8 cellular contexts compared by ENCODE assay signal in the genomic region with DNA sequence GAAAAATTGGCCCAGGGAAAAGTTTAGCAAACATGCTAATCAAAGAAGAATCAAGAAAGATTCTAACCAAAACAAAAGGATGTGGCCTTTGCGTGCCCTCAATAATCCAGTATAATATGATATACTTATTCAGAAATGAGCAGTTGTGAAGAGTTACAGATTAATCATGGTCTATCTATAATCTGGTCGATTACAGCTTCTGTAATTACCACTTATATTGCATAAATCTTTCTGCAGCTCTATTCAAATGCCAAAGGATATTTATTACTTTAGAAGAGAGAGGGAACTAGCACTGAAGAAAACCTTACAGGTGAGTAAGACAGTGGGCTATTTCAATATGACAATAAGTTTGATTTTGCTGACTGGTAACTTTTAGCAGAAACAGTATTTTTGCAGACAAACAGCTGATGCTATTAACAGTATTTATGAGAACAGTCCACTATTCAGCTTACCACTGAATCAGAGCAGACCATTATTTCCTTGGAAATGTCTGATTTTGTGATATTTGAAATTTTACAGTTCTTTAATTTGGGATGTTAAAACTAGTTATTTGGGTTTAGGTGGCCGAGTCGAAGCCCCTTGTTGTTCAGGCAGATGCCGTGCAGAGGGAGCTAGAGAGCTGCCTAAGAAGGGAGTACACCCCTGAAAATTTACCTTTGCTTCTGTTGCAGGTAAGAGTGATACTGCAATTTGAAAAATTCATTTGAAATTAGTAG.
DNase-seq lines count a peak whose midpoint lies in the region; ATAC-seq, FAIRE-seq and TF ChIP-seq lines count a peak whose summit lies in the region.

No MANE protein-coding gene starts in this region.

- no peak overlapping the region for H2AK5ac ChIP-seq in H1 (ENCODE audit: low read depth, low read length)

- no peak overlapping the region for H3K56ac ChIP-seq in H1 (replicated peaks; ENCODE audit: insufficient read length, low read depth, low read length)

- no peak overlapping the region for H3K27ac Mint-ChIP-seq in activated CD4-positive, alpha-beta memory T cell treated with anti-CD3 and anti-CD28 coated beads, Interleukin-2, amount 10 ng/mL, durations not matched to agents 7 days and 5 days

- no peaks in the 10 kb centered on the region for H4K20me1 ChIP-seq in H1 (replicated peaks in 1 of 2; ENCODE audit: control insufficient read depth in 1 of 2, insufficient read depth in 2 of 2, low read length in 2 of 2)

- no peak overlapping the region for H2BK15ac ChIP-seq in H1 (ENCODE audit: low read length)

- H3K4me3 ChIP-seq in AG04450 (ENCODE audit: low read depth, low read length): no peak overlapping the region
- no peak overlapping the region for H3K4me3 ChIP-seq in H1 (ENCODE audit: extremely low read depth in 1 of 4, insufficient read depth in 2 of 4, low read depth in 3 of 4, low read length in 4 of 4)

- POLR2A ChIA-PET in AG04450 (lab: Yijun Ruan, JAX): interaction anchor here (0.5 kb wide), 1 partner anchor 93 kb away, joined by 3 read pairs; no protein-coding TSS in a partner anchor
- POLR2A ChIA-PET in activated CD4-positive, alpha-beta memory T cell treated with anti-CD3 and anti-CD28 coated beads, Interleukin-2, amount 10 ng/mL, durations not matched to agents 7 days and 5 days (lab: Charles Lee): interaction anchor here (1.0 to 3.9 kb wide), 5 partner anchors 186 to 255 kb away, joined by 3 to 40 read pairs (median 6); partner anchors contain the start of genes CD164, PPIL6 and SMPD2
- POLR2A ChIA-PET in H1 (lab: Charles Lee; ENCODE audit: partially characterized antibody): interaction anchor here (1.0 to 2.0 kb wide), 2 partner anchors 9 to 196 kb away, joined by 3 to 9 read pairs; partner anchors contain the start of gene CD164

- WGBS in H1 (ENCODE audit: extremely low coverage in 1 of 2, insufficient coverage in 1 of 2, insufficient read length in 1 of 2, insufficient replicate concordance in 2 of 2, low coverage in 1 of 2, low lambda C conversion rate in 2 of 2, missing lambda C conversion rate in 1 of 2), 2 experiments: 44% methylated on average over 5 of the region's 5 CpGs; no CpG with 5 or more reads in 1 of the 2 experiments

- H2BK120ac ChIP-seq in H1 (replicated peaks; ENCODE audit: low read depth, low read length): no peak overlapping the region

- no peak overlapping the region for H3K27ac ChIP-seq in AG04450 (ENCODE audit: low read depth, low read length)
- H3K27ac ChIP-seq in H1 (ENCODE audit: low read depth, low read length): no peak overlapping the region

- no peak overlapping the region for H3K23ac ChIP-seq in H1 (ENCODE audit: insufficient read length)

- no peak overlapping the region for H2BK20ac ChIP-seq in H1 (ENCODE audit: low read length)

- no peak overlapping the region for H3K4ac ChIP-seq in H1 (replicated peaks; ENCODE audit: insufficient read length, low read depth, low read length)

- H3K36me3 Mint-ChIP-seq in activated CD4-positive, alpha-beta memory T cell treated with anti-CD3 and anti-CD28 coated beads, Interleukin-2, amount 10 ng/mL, durations not matched to agents 7 days and 5 days (ENCODE audit: low read depth): peaks cover 11% of the 10 kb centered on the region

- no peak overlapping the region for H3K4me3 Mint-ChIP-seq in activated CD4-positive, alpha-beta memory T cell treated with anti-CD3 and anti-CD28 coated beads, Interleukin-2, amount 10 ng/mL, durations not matched to agents 7 days and 5 days

- TF ChIP-seq CTCF in AG04450 (IDR thresholded peaks at IDR 0.05; ENCODE audit: low read depth, low read length) (peak; percentile 96), H1 (IDR thresholded peaks at IDR 0.05; ENCODE audit: control extremely low read depth in 1 of 3, insufficient read depth in 1 of 3, low read depth in 1 of 3, low read length in 3 of 3) (peak; percentile 68 to 88 (median 83))

- no peak overlapping the region for H4K8ac ChIP-seq in H1 (ENCODE audit: extremely low read depth, insufficient read depth, low read length)

- no peak overlapping the region for H2BK12ac ChIP-seq in H1 (ENCODE audit: low read depth, low read length)

- peaks cover 43% of the 10 kb centered on the region for H3K27me3 Mint-ChIP-seq in activated CD4-positive, alpha-beta memory T cell treated with anti-CD3 and anti-CD28 coated beads, Interleukin-2, amount 10 ng/mL, durations not matched to agents 7 days and 5 days

- peaks cover 1% of the 10 kb centered on the region for H3K4me1 Mint-ChIP-seq in activated CD4-positive, alpha-beta memory T cell treated with anti-CD3 and anti-CD28 coated beads, Interleukin-2, amount 10 ng/mL, durations not matched to agents 7 days and 5 days

- no peak for TF ChIP-seq POLR2A in H1 (IDR thresholded peaks at IDR 0.05; ENCODE audit: control extremely low read depth in 1 of 2, low read depth in 2 of 2, low read length in 2 of 2)

- peaks cover 0 to 7% (median 2%) of the 10 kb centered on the region in 4 experiments; a peak in 2 of 7 replicates for H3K4me1 ChIP-seq in H1 (replicated peaks in 1 of 4; ENCODE audit: control insufficient read depth in 3 of 4, insufficient read depth in 4 of 4, low read length in 3 of 4)

- no peak overlapping the region for H2AFZ ChIP-seq in H1 (ENCODE audit: low read length)

- H3K79me2 ChIP-seq in H1 (ENCODE audit: control insufficient read depth in 1 of 2, insufficient read depth in 2 of 2, low read length in 2 of 2): no peaks in the 10 kb centered on the region

- H3K36me3 ChIP-seq in H1 (ENCODE audit: control insufficient read depth in 2 of 4, insufficient read depth in 4 of 4, low read length in 3 of 4): no peaks in the 10 kb centered on the region

- H3K79me1 ChIP-seq in H1 (ENCODE audit: low read depth, low read length): no peaks in the 10 kb centered on the region

- H3K27me3 ChIP-seq in AG04450 (ENCODE audit: control insufficient read depth, insufficient read depth, low read length) (peaks cover 26% of the 10 kb centered on the region), H1 (replicated peaks in 1 of 4; ENCODE audit: control insufficient read depth in 3 of 4, extremely low read depth in 1 of 4, insufficient read depth in 3 of 4, low read length in 3 of 4) (no peaks in the 10 kb centered on the region)

- H3K14ac ChIP-seq in H1 (ENCODE audit: insufficient read length): no peak overlapping the region

- ATAC-seq in GM18511 (IDR thresholded peaks at IDR 0.05; ENCODE audit: unreplicated experiment): no peak

- TF ChIP-seq EP300 in H1 (IDR thresholded peaks at IDR 0.05; ENCODE audit: borderline replicate concordance in 1 of 2, low read depth in 2 of 2, low read length in 2 of 2): no peak

- CTCF ChIA-PET in AG04450 (lab: Charles Lee): interaction anchor here (0.6 to 4.2 kb wide), 28 partner anchors 8 to 993 kb away, joined by 3 to 47 read pairs (median 4); partner anchors contain the start of genes CD164, CDC40 and MICAL1
- CTCF ChIA-PET in activated CD4-positive, alpha-beta memory T cell treated with anti-CD3 and anti-CD28 coated beads, Interleukin-2, amount 10 ng/mL, durations not matched to agents 7 days and 5 days (lab: Charles Lee): interaction anchor here (0.7 to 3.7 kb wide), 23 partner anchors 10 to 852 kb away, joined by 3 to 96 read pairs (median 3); partner anchors contain the start of genes AK9, CD164 and FIG4
- CTCF ChIA-PET in H1 (lab: Charles Lee; ENCODE audit: partially characterized antibody): interaction anchor here (0.6 to 3.8 kb wide), 47 partner anchors 10 to 292 kb away, joined by 3 to 60 read pairs (median 4); partner anchors contain the start of genes CD164, PPIL6, SESN1 and SMPD2

- H3K9ac ChIP-seq in H1 (replicated peaks in 1 of 4; ENCODE audit: extremely low read depth in 1 of 4, low read depth in 3 of 4, low read length in 3 of 4): no peak overlapping the region

- H4K91ac ChIP-seq in H1 (replicated peaks; ENCODE audit: insufficient read length, low read length): no peak overlapping the region

- H3K9me3 ChIP-seq in AG04450 (ENCODE audit: control insufficient read depth, insufficient read depth, low read length) (peaks cover 5% of the 10 kb centered on the region; the same call in 1 of the 2 replicates), H1 (ENCODE audit: insufficient read depth in 2 of 2, low read depth in 1 of 2, low read length in 1 of 2) (peaks cover 8 to 10% of the 10 kb centered on the region in 2 experiments; a peak in 3 of 4 replicates)

- DNase-seq in AG04450 (ENCODE audit: low read depth, low spot score) (no peak), GM19239 (ENCODE audit: insufficient read length, low spot score) (peak; percentile 18), NCI-H345 (lab: John Stamatoyannopoulos, UW) (peak; percentile 66), H1 (ENCODE audit: low read depth in 1 of 2, low spot score in 2 of 2) (peak; percentile 9 to 78), myocyte (ENCODE audit: low read depth) (peak; percentile 44)
- peak; percentile 64 for DNase-seq in activated CD4-positive, alpha-beta memory T cell treated with anti-CD3 and anti-CD28 coated beads, Interleukin-2, amount 10 ng/mL, durations not matched to agents 7 days and 5 days
- DNase-seq in stimulated activated CD8-positive, alpha-beta memory T cell treated with anti-CD3 and anti-CD28 coated beads, Interleukin-7, amount 100 ng/mL, for 24 hours (ENCODE audit: low read depth): peak; percentile 25

- peak; percentile 95 to 96 for TF ChIP-seq RAD21 in H1 (IDR thresholded peaks at IDR 0.05 in 1 of 2, conservative IDR thresholded peaks at IDR 0.05 in 1 of 2; ENCODE audit: low read depth in 2 of 2, low read length in 2 of 2)

- no peak overlapping the region for H3K18ac ChIP-seq in H1 (ENCODE audit: extremely low read depth, low read length)

- FAIRE-seq in GM19239 (lab: Jason Lieb, UNC): peak; percentile 76
- peak; percentile 28 for FAIRE-seq in H1 (lab: Jason Lieb, UNC)

- H3K9me3 Mint-ChIP-seq in activated CD4-positive, alpha-beta memory T cell treated with anti-CD3 and anti-CD28 coated beads, Interleukin-2, amount 10 ng/mL, durations not matched to agents 7 days and 5 days: peaks cover 17% of the 10 kb centered on the region

- H3K23me2 ChIP-seq in H1 (ENCODE audit: low read depth, low read length): no peaks in the 10 kb centered on the region

- no peak overlapping the region for H2BK5ac ChIP-seq in H1 (ENCODE audit: low read depth, low read length)

- no peak overlapping the region for H3K4me2 ChIP-seq in H1 (ENCODE audit: insufficient read depth in 1 of 2, low read depth in 2 of 2, low read length in 2 of 2)

- no peak overlapping the region for H4K5ac ChIP-seq in H1 (ENCODE audit: insufficient read length, low read depth, low read length)

TF ChIP-seq in H1, 55 proteins besides CTCF, POLR2A, EP300 and RAD21 (continues in another document):
- TF ChIP-seq JUND (IDR thresholded peaks at IDR 0.05; ENCODE audit: low read length): no peak
- no peak for TF ChIP-seq BRCA1 (IDR thresholded peaks at IDR 0.05; ENCODE audit: low read depth, low read length)
- TF ChIP-seq, protein P1, sequence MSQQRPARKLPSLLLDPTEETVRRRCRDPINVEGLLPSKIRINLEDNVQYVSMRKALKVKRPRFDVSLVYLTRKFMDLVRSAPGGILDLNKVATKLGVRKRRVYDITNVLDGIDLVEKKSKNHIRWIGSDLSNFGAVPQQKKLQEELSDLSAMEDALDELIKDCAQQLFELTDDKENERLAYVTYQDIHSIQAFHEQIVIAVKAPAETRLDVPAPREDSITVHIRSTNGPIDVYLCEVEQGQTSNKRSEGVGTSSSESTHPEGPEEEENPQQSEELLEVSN (IDR thresholded peaks at IDR 0.05): no peak
- no peak for TF ChIP-seq MAX (IDR thresholded peaks at IDR 0.05)
